In the genomic region with DNA sequence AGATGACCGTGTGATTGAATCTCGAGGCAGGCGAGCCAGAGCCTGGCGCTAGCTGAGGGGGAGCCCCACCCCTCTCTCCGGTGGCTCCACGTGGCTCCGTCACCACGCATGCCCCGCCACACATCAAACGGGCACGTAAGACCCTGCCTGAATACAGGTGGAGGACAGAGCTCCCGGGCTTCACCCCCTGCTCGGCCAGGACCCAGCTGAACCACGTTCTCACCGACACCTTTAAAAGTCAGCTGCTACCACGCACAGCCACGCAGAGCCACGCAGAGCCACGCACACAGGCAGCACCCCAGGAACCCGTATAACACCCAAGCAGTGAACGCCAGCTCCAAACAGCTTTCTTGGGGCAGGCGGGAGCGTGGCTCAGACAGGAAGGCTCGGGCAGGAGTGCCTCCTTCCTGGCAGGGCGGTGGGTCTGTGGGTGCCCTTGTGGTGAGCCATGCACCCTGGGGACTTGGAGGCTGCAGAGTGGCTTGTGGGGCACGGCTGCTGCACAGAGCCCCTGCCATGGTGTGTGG, we compare ENCODE assay signal across 15 cellular contexts. TPM values are rescaled to one million over a fixed set of nuclear protein-coding genes. Genes with fewer than 3 reads are reported as not detected.
DNase-seq lines count a peak whose midpoint lies in the region; ATAC-seq, FAIRE-seq and TF ChIP-seq lines count a peak whose summit lies in the region.
"Had no signal": no experiment of that assay in that cellular context is flagged by ENCODE, and none has a peak within 500 bp of the region (broad histone marks: within the 10 kb centered on the region; RNA-seq: fewer than 3 reads in every experiment).

No MANE protein-coding gene starts in this region.

- no peaks in the 10 kb centered on the region for H3K27me3 Mint-ChIP-seq in activated naive CD4-positive, alpha-beta T cell treated with anti-CD3 and anti-CD28 coated beads for 36 hours (ENCODE audit: low read depth)

- WGBS in urinary bladder: 82% methylated on average over 26 of the region's 26 CpGs
- 84 to 87% methylated on average over 24 to 26 of the region's 26 CpGs for WGBS in pancreas, 2 donors

- H3K9me3 Mint-ChIP-seq in activated naive CD4-positive, alpha-beta T cell treated with anti-CD3 and anti-CD28 coated beads for 36 hours: no peaks in the 10 kb centered on the region

- no peak for FAIRE-seq in pancreas (lab: Jason Lieb, UNC)
- FAIRE-seq: HTR-8/SVneo had no signal

- H3K4me1 Mint-ChIP-seq in activated naive CD4-positive, alpha-beta T cell treated with anti-CD3 and anti-CD28 coated beads for 36 hours (ENCODE audit: low read depth): peaks cover 58% of the 10 kb centered on the region

- peaks cover 35% of the 10 kb centered on the region for H3K36me3 ChIP-seq in muscle layer of colon (ENCODE audit: insufficient read depth, low read length)
- H3K36me3 ChIP-seq in urinary bladder (ENCODE audit: insufficient read depth): peaks cover under 1% of the 10 kb centered on the region
- H3K36me3 ChIP-seq in pancreas: no peaks in the 10 kb centered on the region

- H3K9me3 ChIP-seq in muscle layer of colon (ENCODE audit: low read length) (no peaks in the 10 kb centered on the region), pancreas (no peaks in the 10 kb centered on the region)
- H3K9me3 ChIP-seq: Peyer's patch, testis had no signal

- peaks cover 27% of the 10 kb centered on the region for H3K36me3 Mint-ChIP-seq in activated naive CD4-positive, alpha-beta T cell treated with anti-CD3 and anti-CD28 coated beads for 36 hours (ENCODE audit: low read depth)

- H3K4me3 ChIP-seq in muscle layer of colon (ENCODE audit: low read depth in 1 of 2, low read length in 2 of 2): no peak overlapping the region
- H3K4me3 ChIP-seq in urinary bladder (ENCODE audit: low read depth, low read length): no peak overlapping the region
- no peak overlapping the region for H3K4me3 ChIP-seq in pancreas
- H3K4me3 ChIP-seq: testis had no signal

- no peak overlapping the region for H3K9ac ChIP-seq in muscle layer of colon (ENCODE audit: low read length)

- DNase-seq in stimulated activated CD4-positive, alpha-beta T cell treated with anti-CD3 and anti-CD28 coated beads, Interleukin-1b, Interleukin-23, amount 100 ng/mL, for 48 hours: peak; percentile 46
- DNase-seq in stimulated activated CD4-positive, alpha-beta T cell treated with anti-CD3 and anti-CD28 coated beads, Interleukin-12 subunit alpha, Interleukin-12 subunit beta, amount 100 ng/mL, for 4 hours: no peak
- peak; percentile 62 for DNase-seq in activated naive CD4-positive, alpha-beta T cell treated with anti-CD3 and anti-CD28 coated beads for 36 hours
- DNase-seq in pancreas (no peak), NCI-H1436 (lab: John Stamatoyannopoulos, UW) (no peak)
- DNase-seq: cortex of kidney, NCI-H2029 treated with DMSO at 0.1 percent for 48 hours, Peyer's patch, T1000, testis had no signal

- H3K4me1 ChIP-seq in muscle layer of colon (ENCODE audit: insufficient read depth, low read length) (peaks cover 31% of the 10 kb centered on the region), urinary bladder (ENCODE audit: insufficient read depth) (no peaks in the 10 kb centered on the region), pancreas (no peaks in the 10 kb centered on the region)

- ATAC-seq in pancreas: no peak
- ATAC-seq in HG03469 (IDR thresholded peaks at IDR 0.05; ENCODE audit: unreplicated experiment): no peak

- no peak for TF ChIP-seq CTCF in pancreas (IDR thresholded peaks at IDR 0.05)

- H3K27me3 ChIP-seq in muscle layer of colon (ENCODE audit: control insufficient read depth in 1 of 2, insufficient read depth in 2 of 2, low read length in 2 of 2): no peaks in the 10 kb centered on the region
- H3K27me3 ChIP-seq in pancreas: no peaks in the 10 kb centered on the region
- H3K27me3 ChIP-seq: Peyer's patch, testis had no signal

- CTCF ChIA-PET in activated naive CD4-positive, alpha-beta T cell treated with anti-CD3 and anti-CD28 coated beads for 36 hours (lab: Charles Lee): interaction anchor here (0.9 to 2.1 kb wide), 4 partner anchors 9 to 175 kb away, joined by 3 to 11 read pairs (median 4); a partner anchor contains a TSS

- H3K27ac Mint-ChIP-seq in activated naive CD4-positive, alpha-beta T cell treated with anti-CD3 and anti-CD28 coated beads for 36 hours: peak overlapping the region; percentile 95

- intact Hi-C loops in activated naive CD4-positive, alpha-beta T cell treated with anti-CD3 and anti-CD28 coated beads for 36 hours (cut with micrococcal nuclease): loop anchor here (1.0 kb wide), 1 partner anchor 175 kb away; no protein-coding TSS in a partner anchor
- intact Hi-C loops in pancreas (cut with DNase I): no loop called here

- peak overlapping the region; percentile 97 for H3K4me3 Mint-ChIP-seq in activated naive CD4-positive, alpha-beta T cell treated with anti-CD3 and anti-CD28 coated beads for 36 hours

- H3K27ac ChIP-seq in muscle layer of colon (ENCODE audit: low read depth, low read length) (peak overlapping the region; percentile 52), urinary bladder (ENCODE audit: low read depth) (peak overlapping the region; percentile 0), pancreas (no peak overlapping the region)

RNA-seq across cellular contexts. Expression of a gene that starts 4.4 kb away (rescaled TPM):
- 1 to 10 TPM; 7.7 to 8.2 TPM for total RNA-seq in activated naive CD4-positive, alpha-beta T cell treated with anti-CD3 and anti-CD28 coated beads for 36 hours
- total RNA-seq in urinary bladder (10.0 TPM), pancreas (1 to 10 TPM; 2.4 to 9.6 (median 4.6) TPM)
- polyA plus RNA-seq in urinary bladder (66.0 TPM), pancreas (1 to 10 TPM; 8.8 to 9.8 TPM)

RNA-seq across cellular contexts. Expression of a gene that starts 44.7 kb away (rescaled TPM):
- total RNA-seq in activated naive CD4-positive, alpha-beta T cell treated with anti-CD3 and anti-CD28 coated beads for 36 hours: 10 to 100 TPM; 68.1 to 76.1 TPM
- total RNA-seq in urinary bladder (10.6 TPM), pancreas (10 to 100 TPM; 11.7 to 22.9 (median 17.5) TPM)
- polyA plus RNA-seq in urinary bladder (39.7 TPM), pancreas (10 to 100 TPM; 65.9 to 98.7 TPM)

RNA-seq across cellular contexts. Expression of a gene that starts 49.1 kb away (rescaled TPM):
- not detected for total RNA-seq in activated naive CD4-positive, alpha-beta T cell treated with anti-CD3 and anti-CD28 coated beads for 36 hours
- total RNA-seq in urinary bladder (not detected), pancreas (not detected)
- polyA plus RNA-seq in urinary bladder (0.10 TPM), pancreas (not detected)
- total RNA-seq: omental fat pad, Peyer's patch had no signal

Comparison
In these comparisons a context has a peak if more than half of its experiments do, and no peak if none do; other contexts are left out.
1. DNase-seq: peak in stimulated activated CD4-positive, alpha-beta T cell treated with anti-CD3 and anti-CD28 coated beads, Interleukin-1b, Interleukin-23, amount 100 ng/mL, for 48 hours (single experiment) and activated naive CD4-positive, alpha-beta T cell treated with anti-CD3 and anti-CD28 coated beads for 36 hours (single experiment); none in stimulated activated CD4-positive, alpha-beta T cell treated with anti-CD3 and anti-CD28 coated beads, Interleukin-12 subunit alpha, Interleukin-12 subunit beta, amount 100 ng/mL, for 4 hours (single experiment), pancreas (0 of 6) and NCI-H1436 (single experiment).
2. H3K27ac ChIP-seq: peak in muscle layer of colon (single experiment) and urinary bladder (single experiment); none in pancreas (0 of 4).